1 cellular context compared by ENCODE assay signal in the genomic region with DNA sequence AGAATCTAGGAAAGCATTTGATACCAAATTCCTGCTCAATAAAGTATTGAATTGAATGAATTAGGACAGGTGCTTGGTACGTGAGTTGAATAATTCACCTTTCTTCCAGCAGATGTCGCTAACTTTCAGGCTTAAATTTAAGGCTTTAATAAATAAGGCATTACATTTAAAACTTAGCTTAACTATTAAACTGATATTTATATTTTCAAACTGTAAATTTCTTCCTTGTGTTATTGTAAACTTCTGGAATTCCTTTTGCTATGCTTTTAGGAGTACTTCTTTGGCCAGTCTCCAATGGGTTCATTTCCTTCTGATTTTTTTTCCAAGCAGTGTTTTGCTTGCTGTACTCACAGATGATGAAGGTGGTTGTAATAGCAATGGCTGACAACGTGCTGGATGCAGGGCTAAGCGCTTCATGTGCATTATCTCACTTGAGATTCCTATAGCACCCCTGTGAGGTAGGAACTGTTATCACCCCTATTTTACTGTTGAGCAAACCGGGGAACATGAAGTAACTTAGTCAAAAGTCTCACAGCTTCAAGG.
A peak's percentile ranks its signal among the peaks of the same experiment; 100 is the strongest.
TF ChIP-seq lines count a peak whose summit lies in the region.

No MANE protein-coding gene starts in this region.

TF ChIP-seq in K562, 482 proteins besides CTCF, POLR2A, EP300 and RAD21 (continued from another document):
- TF ChIP-seq, protein P1, sequence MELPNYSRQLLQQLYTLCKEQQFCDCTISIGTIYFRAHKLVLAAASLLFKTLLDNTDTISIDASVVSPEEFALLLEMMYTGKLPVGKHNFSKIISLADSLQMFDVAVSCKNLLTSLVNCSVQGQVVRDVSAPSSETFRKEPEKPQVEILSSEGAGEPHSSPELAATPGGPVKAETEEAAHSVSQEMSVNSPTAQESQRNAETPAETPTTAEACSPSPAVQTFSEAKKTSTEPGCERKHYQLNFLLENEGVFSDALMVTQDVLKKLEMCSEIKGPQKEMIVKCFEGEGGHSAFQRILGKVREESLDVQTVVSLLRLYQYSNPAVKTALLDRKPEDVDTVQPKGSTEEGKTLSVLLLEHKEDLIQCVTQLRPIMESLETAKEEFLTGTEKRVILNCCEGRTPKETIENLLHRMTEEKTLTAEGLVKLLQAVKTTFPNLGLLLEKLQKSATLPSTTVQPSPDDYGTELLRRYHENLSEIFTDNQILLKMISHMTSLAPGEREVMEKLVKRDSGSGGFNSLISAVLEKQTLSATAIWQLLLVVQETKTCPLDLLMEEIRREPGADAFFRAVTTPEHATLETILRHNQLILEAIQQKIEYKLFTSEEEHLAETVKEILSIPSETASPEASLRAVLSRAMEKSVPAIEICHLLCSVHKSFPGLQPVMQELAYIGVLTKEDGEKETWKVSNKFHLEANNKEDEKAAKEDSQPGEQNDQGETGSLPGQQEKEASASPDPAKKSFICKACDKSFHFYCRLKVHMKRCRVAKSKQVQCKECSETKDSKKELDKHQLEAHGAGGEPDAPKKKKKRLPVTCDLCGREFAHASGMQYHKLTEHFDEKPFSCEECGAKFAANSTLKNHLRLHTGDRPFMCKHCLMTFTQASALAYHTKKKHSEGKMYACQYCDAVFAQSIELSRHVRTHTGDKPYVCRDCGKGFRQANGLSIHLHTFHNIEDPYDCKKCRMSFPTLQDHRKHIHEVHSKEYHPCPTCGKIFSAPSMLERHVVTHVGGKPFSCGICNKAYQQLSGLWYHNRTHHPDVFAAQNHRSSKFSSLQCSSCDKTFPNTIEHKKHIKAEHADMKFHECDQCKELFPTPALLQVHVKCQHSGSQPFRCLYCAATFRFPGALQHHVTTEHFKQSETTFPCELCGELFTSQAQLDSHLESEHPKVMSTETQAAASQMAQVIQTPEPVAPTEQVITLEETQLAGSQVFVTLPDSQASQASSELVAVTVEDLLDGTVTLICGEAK (IDR thresholded peaks at IDR 0.05), result peak; percentile 70
- TF ChIP-seq, protein P1 (CRISPR knock-in tag; IDR thresholded peaks at IDR 0.05), result no peak
- TF ChIP-seq MYC (IDR thresholded peaks at IDR 0.05; ENCODE audit: low read depth, low read length) (peak; percentile 91), MYC (CRISPR knock-in tag; IDR thresholded peaks at IDR 0.05; ENCODE audit: borderline replicate concordance, low read depth) (no peak), ZNF384 (IDR thresholded peaks at IDR 0.05; ENCODE audit: low read depth, low read length) (peak; percentile 54; the same call in 1 of the 2 replicates), EZH2 (IDR thresholded peaks at IDR 0.05; ENCODE audit: borderline replicate concordance, low read depth, low read length) (no peak), L3MBTL2 (IDR thresholded peaks at IDR 0.05) (peak; percentile 47; the same call in 1 of the 2 replicates), YY1 (IDR thresholded peaks at IDR 0.05; ENCODE audit: borderline replicate concordance in 1 of 3, control insufficient read depth in 1 of 3, extremely low read depth in 1 of 3, insufficient read depth in 3 of 3, insufficient read length in 1 of 3, insufficient replicate concordance in 2 of 3, low read depth in 1 of 3, low read length in 2 of 3) (peak in 1 of 3 experiments; percentile 56), TEAD4 (IDR thresholded peaks at IDR 0.05; ENCODE audit: low read length) (0 out of 2 replicates have a peak, but pooled peaks have one; percentile 9), TEAD4 (CRISPR knock-in tag; IDR thresholded peaks at IDR 0.05; ENCODE audit: borderline replicate concordance) (no peak), CTBP1 (IDR thresholded peaks at IDR 0.05; ENCODE audit: borderline replicate concordance) (peak; percentile 36; the same call in 1 of the 2 replicates), NCOR1 (IDR thresholded peaks at IDR 0.05) (no peak), ATF1 (CRISPR knock-in tag; IDR thresholded peaks at IDR 0.05) (no peak), ATF1 (tag; IDR thresholded peaks at IDR 0.05) (peak; percentile 40), ZNF507 (tag; conservative IDR thresholded peaks at IDR 0.05) (no peak), NFRKB (IDR thresholded peaks at IDR 0.05; ENCODE audit: low read depth) (peak; percentile 67; the same call in 1 of the 2 replicates), STAT5A (IDR thresholded peaks at IDR 0.05; ENCODE audit: borderline replicate concordance, low read length) (no peak), ETV1 (tag; conservative IDR thresholded peaks at IDR 0.05; ENCODE audit: low read depth) (no peak), HNRNPL (IDR thresholded peaks at IDR 0.05; ENCODE audit: low read depth, low read length) (no peak), ZNF79 (CRISPR knock-in tag; IDR thresholded peaks at IDR 0.05; ENCODE audit: low read depth) (no peak), MEF2A (IDR thresholded peaks at IDR 0.05; ENCODE audit: control insufficient read depth, low read depth, low read length) (no peak), MBD2 (IDR thresholded peaks at IDR 0.05; ENCODE audit: borderline replicate concordance, low read depth) (no peak), KDM2B (CRISPR knock-in tag; IDR thresholded peaks at IDR 0.05) (no peak), ZNF668 (CRISPR knock-in tag; IDR thresholded peaks at IDR 0.05) (no peak), TEAD2 (tag; IDR thresholded peaks at IDR 0.05) (no peak)
- TF ChIP-seq, protein P2, sequence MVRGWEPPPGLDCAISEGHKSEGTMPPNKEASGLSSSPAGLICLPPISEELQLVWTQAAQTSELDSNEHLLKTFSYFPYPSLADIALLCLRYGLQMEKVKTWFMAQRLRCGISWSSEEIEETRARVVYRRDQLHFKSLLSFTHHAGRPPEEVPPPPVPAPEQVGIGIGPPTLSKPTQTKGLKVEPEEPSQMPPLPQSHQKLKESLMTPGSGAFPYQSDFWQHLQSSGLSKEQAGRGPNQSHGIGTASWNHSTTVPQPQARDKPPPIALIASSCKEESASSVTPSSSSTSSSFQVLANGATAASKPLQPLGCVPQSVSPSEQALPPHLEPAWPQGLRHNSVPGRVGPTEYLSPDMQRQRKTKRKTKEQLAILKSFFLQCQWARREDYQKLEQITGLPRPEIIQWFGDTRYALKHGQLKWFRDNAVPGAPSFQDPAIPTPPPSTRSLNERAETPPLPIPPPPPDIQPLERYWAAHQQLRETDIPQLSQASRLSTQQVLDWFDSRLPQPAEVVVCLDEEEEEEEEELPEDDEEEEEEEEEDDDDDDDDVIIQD (CRISPR knock-in tag; IDR thresholded peaks at IDR 0.05), result no peak; the same call in 1 of the 2 replicates
- TF ChIP-seq, protein P3, sequence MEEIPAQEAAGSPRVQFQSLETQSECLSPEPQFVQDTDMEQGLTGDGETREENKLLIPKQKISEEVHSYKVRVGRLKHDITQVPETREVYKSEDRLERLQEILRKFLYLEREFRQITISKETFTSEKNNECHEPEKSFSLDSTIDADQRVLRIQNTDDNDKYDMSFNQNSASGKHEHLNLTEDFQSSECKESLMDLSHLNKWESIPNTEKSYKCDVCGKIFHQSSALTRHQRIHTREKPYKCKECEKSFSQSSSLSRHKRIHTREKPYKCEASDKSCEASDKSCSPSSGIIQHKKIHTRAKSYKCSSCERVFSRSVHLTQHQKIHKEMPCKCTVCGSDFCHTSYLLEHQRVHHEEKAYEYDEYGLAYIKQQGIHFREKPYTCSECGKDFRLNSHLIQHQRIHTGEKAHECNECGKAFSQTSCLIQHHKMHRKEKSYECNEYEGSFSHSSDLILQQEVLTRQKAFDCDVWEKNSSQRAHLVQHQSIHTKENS (CRISPR knock-in tag; IDR thresholded peaks at IDR 0.05), result no peak
- TF ChIP-seq, protein P4, sequence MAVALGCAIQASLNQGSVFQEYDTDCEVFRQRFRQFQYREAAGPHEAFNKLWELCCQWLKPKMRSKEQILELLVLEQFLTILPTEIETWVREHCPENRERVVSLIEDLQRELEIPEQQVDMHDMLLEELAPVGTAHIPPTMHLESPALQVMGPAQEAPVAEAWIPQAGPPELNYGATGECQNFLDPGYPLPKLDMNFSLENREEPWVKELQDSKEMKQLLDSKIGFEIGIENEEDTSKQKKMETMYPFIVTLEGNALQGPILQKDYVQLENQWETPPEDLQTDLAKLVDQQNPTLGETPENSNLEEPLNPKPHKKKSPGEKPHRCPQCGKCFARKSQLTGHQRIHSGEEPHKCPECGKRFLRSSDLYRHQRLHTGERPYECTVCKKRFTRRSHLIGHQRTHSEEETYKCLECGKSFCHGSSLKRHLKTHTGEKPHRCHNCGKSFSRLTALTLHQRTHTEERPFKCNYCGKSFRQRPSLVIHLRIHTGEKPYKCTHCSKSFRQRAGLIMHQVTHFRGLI (CRISPR knock-in tag; IDR thresholded peaks at IDR 0.05), result no peak
- TF ChIP-seq, protein P5, sequence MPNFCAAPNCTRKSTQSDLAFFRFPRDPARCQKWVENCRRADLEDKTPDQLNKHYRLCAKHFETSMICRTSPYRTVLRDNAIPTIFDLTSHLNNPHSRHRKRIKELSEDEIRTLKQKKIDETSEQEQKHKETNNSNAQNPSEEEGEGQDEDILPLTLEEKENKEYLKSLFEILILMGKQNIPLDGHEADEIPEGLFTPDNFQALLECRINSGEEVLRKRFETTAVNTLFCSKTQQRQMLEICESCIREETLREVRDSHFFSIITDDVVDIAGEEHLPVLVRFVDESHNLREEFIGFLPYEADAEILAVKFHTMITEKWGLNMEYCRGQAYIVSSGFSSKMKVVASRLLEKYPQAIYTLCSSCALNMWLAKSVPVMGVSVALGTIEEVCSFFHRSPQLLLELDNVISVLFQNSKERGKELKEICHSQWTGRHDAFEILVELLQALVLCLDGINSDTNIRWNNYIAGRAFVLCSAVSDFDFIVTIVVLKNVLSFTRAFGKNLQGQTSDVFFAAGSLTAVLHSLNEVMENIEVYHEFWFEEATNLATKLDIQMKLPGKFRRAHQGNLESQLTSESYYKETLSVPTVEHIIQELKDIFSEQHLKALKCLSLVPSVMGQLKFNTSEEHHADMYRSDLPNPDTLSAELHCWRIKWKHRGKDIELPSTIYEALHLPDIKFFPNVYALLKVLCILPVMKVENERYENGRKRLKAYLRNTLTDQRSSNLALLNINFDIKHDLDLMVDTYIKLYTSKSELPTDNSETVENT (CRISPR knock-in tag; IDR thresholded peaks at IDR 0.05), result no peak
- TF ChIP-seq, protein P6, sequence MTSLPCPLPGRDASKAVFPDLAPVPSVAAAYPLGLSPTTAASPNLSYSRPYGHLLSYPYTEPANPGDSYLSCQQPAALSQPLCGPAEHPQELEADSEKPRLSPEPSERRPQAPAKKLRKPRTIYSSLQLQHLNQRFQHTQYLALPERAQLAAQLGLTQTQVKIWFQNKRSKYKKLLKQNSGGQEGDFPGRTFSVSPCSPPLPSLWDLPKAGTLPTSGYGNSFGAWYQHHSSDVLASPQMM (CRISPR knock-in tag; IDR thresholded peaks at IDR 0.05), result no peak
- TF ChIP-seq, protein P7, sequence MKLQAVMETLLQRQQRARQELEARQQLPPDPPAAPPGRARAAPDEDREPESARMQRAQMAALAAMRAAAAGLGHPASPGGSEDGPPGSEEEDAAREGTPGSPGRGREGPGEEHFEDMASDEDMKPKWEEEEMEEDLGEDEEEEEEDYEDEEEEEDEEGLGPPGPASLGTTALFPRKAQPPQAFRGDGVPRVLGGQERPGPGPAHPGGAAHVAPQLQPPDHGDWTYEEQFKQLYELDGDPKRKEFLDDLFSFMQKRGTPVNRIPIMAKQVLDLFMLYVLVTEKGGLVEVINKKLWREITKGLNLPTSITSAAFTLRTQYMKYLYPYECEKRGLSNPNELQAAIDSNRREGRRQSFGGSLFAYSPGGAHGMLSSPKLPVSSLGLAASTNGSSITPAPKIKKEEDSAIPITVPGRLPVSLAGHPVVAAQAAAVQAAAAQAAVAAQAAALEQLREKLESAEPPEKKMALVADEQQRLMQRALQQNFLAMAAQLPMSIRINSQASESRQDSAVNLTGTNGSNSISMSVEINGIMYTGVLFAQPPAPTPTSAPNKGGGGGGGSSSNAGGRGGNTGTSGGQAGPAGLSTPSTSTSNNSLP (IDR thresholded peaks at IDR 0.05; ENCODE audit: borderline replicate concordance, low read depth, low read length), result peak; percentile 26; the same call in 1 of the 2 replicates
- TF ChIP-seq, protein P8, sequence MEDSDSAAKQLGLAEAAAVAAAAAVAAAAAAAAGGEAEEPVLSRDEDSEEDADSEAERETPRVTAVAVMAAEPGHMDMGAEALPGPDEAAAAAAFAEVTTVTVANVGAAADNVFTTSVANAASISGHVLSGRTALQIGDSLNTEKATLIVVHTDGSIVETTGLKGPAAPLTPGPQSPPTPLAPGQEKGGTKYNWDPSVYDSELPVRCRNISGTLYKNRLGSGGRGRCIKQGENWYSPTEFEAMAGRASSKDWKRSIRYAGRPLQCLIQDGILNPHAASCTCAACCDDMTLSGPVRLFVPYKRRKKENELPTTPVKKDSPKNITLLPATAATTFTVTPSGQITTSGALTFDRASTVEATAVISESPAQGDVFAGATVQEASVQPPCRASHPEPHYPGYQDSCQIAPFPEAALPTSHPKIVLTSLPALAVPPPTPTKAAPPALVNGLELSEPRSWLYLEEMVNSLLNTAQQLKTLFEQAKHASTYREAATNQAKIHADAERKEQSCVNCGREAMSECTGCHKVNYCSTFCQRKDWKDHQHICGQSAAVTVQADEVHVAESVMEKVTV (CRISPR knock-in tag; IDR thresholded peaks at IDR 0.05), result 0 out of 2 replicates have a peak, but pooled peaks have one; percentile 24
